1 cellular context compared by ENCODE assay signal in the genomic region with DNA sequence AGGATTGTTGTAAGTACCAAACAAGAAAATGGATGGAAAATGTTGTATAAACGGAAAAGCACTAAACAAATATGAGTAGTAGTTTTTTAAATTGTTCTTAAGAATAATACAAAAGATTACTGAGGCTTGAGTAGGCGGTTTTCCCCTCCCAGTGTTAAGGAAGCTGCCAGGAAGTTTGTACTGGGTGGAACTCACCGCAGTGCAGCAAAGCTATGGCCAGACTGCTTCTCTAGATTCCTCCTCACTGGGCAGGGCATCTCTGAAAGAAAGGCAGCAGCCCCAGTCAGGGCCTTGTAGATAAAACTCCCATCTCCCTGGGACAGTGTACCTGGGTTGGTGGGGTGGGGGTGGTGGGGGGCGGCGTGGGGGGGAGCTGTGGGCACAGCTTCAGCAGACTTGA.
TF ChIP-seq lines count a peak whose summit lies in the region.

No MANE protein-coding gene starts in this region.

TF ChIP-seq in SK-N-SH treated with all-trans-retinoic acid at 6 μM for 48 hours, 23 proteins besides CTCF, POLR2A, EP300 and RAD21 (continued from another document):
- TF ChIP-seq, protein P1, sequence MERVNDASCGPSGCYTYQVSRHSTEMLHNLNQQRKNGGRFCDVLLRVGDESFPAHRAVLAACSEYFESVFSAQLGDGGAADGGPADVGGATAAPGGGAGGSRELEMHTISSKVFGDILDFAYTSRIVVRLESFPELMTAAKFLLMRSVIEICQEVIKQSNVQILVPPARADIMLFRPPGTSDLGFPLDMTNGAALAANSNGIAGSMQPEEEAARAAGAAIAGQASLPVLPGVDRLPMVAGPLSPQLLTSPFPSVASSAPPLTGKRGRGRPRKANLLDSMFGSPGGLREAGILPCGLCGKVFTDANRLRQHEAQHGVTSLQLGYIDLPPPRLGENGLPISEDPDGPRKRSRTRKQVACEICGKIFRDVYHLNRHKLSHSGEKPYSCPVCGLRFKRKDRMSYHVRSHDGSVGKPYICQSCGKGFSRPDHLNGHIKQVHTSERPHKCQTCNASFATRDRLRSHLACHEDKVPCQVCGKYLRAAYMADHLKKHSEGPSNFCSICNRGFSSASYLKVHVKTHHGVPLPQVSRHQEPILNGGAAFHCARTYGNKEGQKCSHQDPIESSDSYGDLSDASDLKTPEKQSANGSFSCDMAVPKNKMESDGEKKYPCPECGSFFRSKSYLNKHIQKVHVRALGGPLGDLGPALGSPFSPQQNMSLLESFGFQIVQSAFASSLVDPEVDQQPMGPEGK (CRISPR knock-in tag; IDR thresholded peaks at IDR 0.05; ENCODE audit: borderline replicate concordance) = no peak
- TF ChIP-seq, protein P2, sequence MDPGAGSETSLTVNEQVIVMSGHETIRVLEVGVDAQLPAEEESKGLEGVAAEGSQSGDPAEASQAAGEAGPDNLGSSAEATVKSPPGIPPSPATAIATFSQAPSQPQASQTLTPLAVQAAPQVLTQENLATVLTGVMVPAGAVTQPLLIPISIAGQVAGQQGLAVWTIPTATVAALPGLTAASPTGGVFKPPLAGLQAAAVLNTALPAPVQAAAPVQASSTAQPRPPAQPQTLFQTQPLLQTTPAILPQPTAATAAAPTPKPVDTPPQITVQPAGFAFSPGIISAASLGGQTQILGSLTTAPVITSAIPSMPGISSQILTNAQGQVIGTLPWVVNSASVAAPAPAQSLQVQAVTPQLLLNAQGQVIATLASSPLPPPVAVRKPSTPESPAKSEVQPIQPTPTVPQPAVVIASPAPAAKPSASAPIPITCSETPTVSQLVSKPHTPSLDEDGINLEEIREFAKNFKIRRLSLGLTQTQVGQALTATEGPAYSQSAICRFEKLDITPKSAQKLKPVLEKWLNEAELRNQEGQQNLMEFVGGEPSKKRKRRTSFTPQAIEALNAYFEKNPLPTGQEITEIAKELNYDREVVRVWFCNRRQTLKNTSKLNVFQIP (CRISPR knock-in tag; IDR thresholded peaks at IDR 0.05; ENCODE audit: borderline replicate concordance, low read depth) = no peak
- TF ChIP-seq, protein P3, sequence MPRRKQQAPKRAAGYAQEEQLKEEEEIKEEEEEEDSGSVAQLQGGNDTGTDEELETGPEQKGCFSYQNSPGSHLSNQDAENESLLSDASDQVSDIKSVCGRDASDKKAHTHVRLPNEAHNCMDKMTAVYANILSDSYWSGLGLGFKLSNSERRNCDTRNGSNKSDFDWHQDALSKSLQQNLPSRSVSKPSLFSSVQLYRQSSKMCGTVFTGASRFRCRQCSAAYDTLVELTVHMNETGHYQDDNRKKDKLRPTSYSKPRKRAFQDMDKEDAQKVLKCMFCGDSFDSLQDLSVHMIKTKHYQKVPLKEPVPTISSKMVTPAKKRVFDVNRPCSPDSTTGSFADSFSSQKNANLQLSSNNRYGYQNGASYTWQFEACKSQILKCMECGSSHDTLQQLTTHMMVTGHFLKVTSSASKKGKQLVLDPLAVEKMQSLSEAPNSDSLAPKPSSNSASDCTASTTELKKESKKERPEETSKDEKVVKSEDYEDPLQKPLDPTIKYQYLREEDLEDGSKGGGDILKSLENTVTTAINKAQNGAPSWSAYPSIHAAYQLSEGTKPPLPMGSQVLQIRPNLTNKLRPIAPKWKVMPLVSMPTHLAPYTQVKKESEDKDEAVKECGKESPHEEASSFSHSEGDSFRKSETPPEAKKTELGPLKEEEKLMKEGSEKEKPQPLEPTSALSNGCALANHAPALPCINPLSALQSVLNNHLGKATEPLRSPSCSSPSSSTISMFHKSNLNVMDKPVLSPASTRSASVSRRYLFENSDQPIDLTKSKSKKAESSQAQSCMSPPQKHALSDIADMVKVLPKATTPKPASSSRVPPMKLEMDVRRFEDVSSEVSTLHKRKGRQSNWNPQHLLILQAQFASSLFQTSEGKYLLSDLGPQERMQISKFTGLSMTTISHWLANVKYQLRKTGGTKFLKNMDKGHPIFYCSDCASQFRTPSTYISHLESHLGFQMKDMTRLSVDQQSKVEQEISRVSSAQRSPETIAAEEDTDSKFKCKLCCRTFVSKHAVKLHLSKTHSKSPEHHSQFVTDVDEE (CRISPR knock-in tag; IDR thresholded peaks at IDR 0.05) = no peak
- TF ChIP-seq ZFP30 (CRISPR knock-in tag; IDR thresholded peaks at IDR 0.05) = no peak
- no peak for TF ChIP-seq TOX (CRISPR knock-in tag; IDR thresholded peaks at IDR 0.05; ENCODE audit: borderline replicate concordance)
- no peak for TF ChIP-seq ARNTL (CRISPR knock-in tag; IDR thresholded peaks at IDR 0.05; ENCODE audit: borderline replicate concordance, low read depth)
- no peak for TF ChIP-seq TCF4 (CRISPR knock-in tag; IDR thresholded peaks at IDR 0.05; ENCODE audit: borderline replicate concordance)
- no peak for TF ChIP-seq BACH2 (CRISPR knock-in tag; IDR thresholded peaks at IDR 0.05; ENCODE audit: borderline replicate concordance)
- TF ChIP-seq OSR1 (CRISPR knock-in tag; IDR thresholded peaks at IDR 0.05) = no peak
- TF ChIP-seq ZNF565 (CRISPR knock-in tag; conservative IDR thresholded peaks at IDR 0.05; ENCODE audit: low read depth) = no peak
- TF ChIP-seq CSDC2 (CRISPR knock-in tag; IDR thresholded peaks at IDR 0.05) = no peak
